In genomic region chr5:151691706-151692105, GRCh38 we compare ENCODE assay signal across 19 cellular contexts. TPM values are rescaled to one million over a fixed set of nuclear protein-coding genes. Genes with fewer than 3 reads are reported as not detected.
A peak's percentile ranks its signal among the peaks of the same experiment; 100 is the strongest.
DNase-seq lines count a peak whose midpoint lies in the region; ATAC-seq, FAIRE-seq and TF ChIP-seq lines count a peak whose summit lies in the region.
"Had no signal": no experiment of that assay in that cellular context is flagged by ENCODE, and none has a peak within 500 bp of the region (broad histone marks: within the 10 kb centered on the region; RNA-seq: fewer than 3 reads in every experiment).

No MANE protein-coding gene starts in this region.

- no peak overlapping the region for H2BK5ac ChIP-seq in IMR-90 (ENCODE audit: low read depth, low read length, poor library complexity, severe bottlenecking)

- H2BK120ac ChIP-seq in IMR-90 (ENCODE audit: low read depth, low read length): no peak overlapping the region

- H3K36me3 ChIP-seq in IMR-90 (ENCODE audit: control insufficient read depth, insufficient read depth, low read length) (no peaks in the 10 kb centered on the region), astrocyte (ENCODE audit: insufficient read depth, low read length) (no peaks in the 10 kb centered on the region)

- peak overlapping the region; percentile 57; the same call in 1 of the 2 replicates for H2BK20ac ChIP-seq in IMR-90 (ENCODE audit: low read depth, low read length)

- peak overlapping the region; percentile 1; the same call in 1 of the 2 replicates for H3K4ac ChIP-seq in IMR-90 (ENCODE audit: low read depth, low read length)

- POLR2A ChIA-PET in IMR-90 (lab: Charles Lee; ENCODE audit: unreplicated experiment): interaction anchor here (0.6 to 0.9 kb wide), 2 partner anchors 10 to 49 kb away, joined by 3 to 4 read pairs; no protein-coding TSS in a partner anchor

- WGBS in IMR-90 (ENCODE audit: extremely low coverage in 2 of 2, insufficient read length in 1 of 2), 2 experiments: no CpG with 5 or more reads among the region's 3 CpGs

- DNase-seq in IMR-90 (no peak), astrocyte (ENCODE audit: low read depth) (no peak), kidney tubule cell (ENCODE audit: low spot score) (peak; percentile 89), COLO668 (lab: John Stamatoyannopoulos, UW; ENCODE audit: unreplicated experiment) (no peak), anterior cingulate cortex (lab: John Stamatoyannopoulos, UW) (no peak), cerebellar nuclear complex (lab: John Stamatoyannopoulos, UW) (no peak)
- DNase-seq: AML-193, COR-L47, GOT3, MV-4-11, NCI-H1694 treated with DMSO at 0.1 percent for 48 hours, NCI-H524, NCI-H82, OCI-M1, SIG-M5 had no signal

- H3K27me3 ChIP-seq in IMR-90 (ENCODE audit: control insufficient read depth, insufficient read depth, low read length): no peaks in the 10 kb centered on the region
- H3K27me3 ChIP-seq in astrocyte (ENCODE audit: insufficient read depth, low read length): no peaks in the 10 kb centered on the region

- BruUV-seq in IMR-90 (replicated peaks; lab: Mats Ljungman, UMichigan): no TSS peak

- H3K9me3 ChIP-seq in IMR-90 (ENCODE audit: control insufficient read depth, insufficient read depth, low read length) (no peaks in the 10 kb centered on the region), astrocyte (ENCODE audit: insufficient read depth, low read depth, low read length) (no peaks in the 10 kb centered on the region)

- H3K79me1 ChIP-seq in IMR-90 (ENCODE audit: low read depth in 1 of 2, low read length in 2 of 2): peaks cover 8 to 33% of the 10 kb centered on the region in 2 experiments; a peak in 3 of 4 replicates

- TF ChIP-seq RAD21 in IMR-90 (IDR thresholded peaks at IDR 0.05; ENCODE audit: low read length): no peak

- H3K4me1 Mint-ChIP-seq in astrocyte (ENCODE audit: low read depth, unreplicated experiment): peaks cover 48% of the 10 kb centered on the region

- CTCF ChIA-PET in IMR-90 (lab: Yijun Ruan, JAX): no interaction called here

- H3K23ac ChIP-seq in IMR-90 (ENCODE audit: low read depth, low read length): peak overlapping the region; percentile 5; the same call in 1 of the 2 replicates

- no peak for FAIRE-seq in astrocyte (lab: Jason Lieb, UNC)

- TF ChIP-seq CTCF in IMR-90 (conservative IDR thresholded peaks at IDR 0.05; ENCODE audit: low read depth, low read length) (no peak), astrocyte (IDR thresholded peaks at IDR 0.05; ENCODE audit: insufficient read depth, low read depth, low read length) (no peak)

- no peak overlapping the region for H2AK9ac ChIP-seq in IMR-90 (replicated peaks; ENCODE audit: low read depth, low read length, poor library complexity)

- H3K27ac ChIP-seq in IMR-90 (ENCODE audit: insufficient read depth, low read length): no peak overlapping the region
- H3K27ac ChIP-seq in astrocyte (ENCODE audit: low read depth, low read length): no peak overlapping the region
- H3K27ac ChIP-seq: RWPE1 had no signal

- H3K36me3 Mint-ChIP-seq in astrocyte (ENCODE audit: low read depth, unreplicated experiment): peaks cover under 1% of the 10 kb centered on the region

- dilution Hi-C loops in IMR-90 (cut with HindIII; ENCODE audit: low sequenced_read_pairs, unreplicated experiment): no loop called here

- no peak overlapping the region for H4K8ac ChIP-seq in IMR-90 (ENCODE audit: low read depth in 2 of 2, low read length in 2 of 2)

- no peaks in the 10 kb centered on the region for H4K20me1 ChIP-seq in IMR-90 (ENCODE audit: insufficient read depth, low read length)
- H4K20me1 ChIP-seq in astrocyte (ENCODE audit: insufficient read depth, low read length): no peaks in the 10 kb centered on the region

- H3K56ac ChIP-seq in IMR-90 (ENCODE audit: extremely low read depth, insufficient read depth, low read length): no peak overlapping the region

- intact Hi-C loops in IMR-90 (cut with micrococcal nuclease): no loop called here

- H3K4me3 ChIP-seq in IMR-90 (ENCODE audit: insufficient read depth, low read depth, low read length): no peak overlapping the region
- no peak overlapping the region for H3K4me3 ChIP-seq in astrocyte (ENCODE audit: insufficient read depth, low read depth, low read length)
- H3K4me3 ChIP-seq: K562 had no signal

- no peak overlapping the region for H3K18ac ChIP-seq in IMR-90 (ENCODE audit: low read depth, low read length)

- H3K27ac Mint-ChIP-seq in astrocyte (ENCODE audit: unreplicated experiment): peak overlapping the region; percentile 16

- H3K14ac ChIP-seq in IMR-90 (replicated peaks; ENCODE audit: low read depth, low read length): 0 out of 2 replicates have a peak overlapping the region, but pooled peaks have one; percentile 17

- H3K4me2 ChIP-seq in IMR-90 (ENCODE audit: low read depth, low read length) (no peak overlapping the region), astrocyte (ENCODE audit: low read length) (no peak overlapping the region)

- H3K9ac ChIP-seq in IMR-90 (ENCODE audit: low read depth, low read length): no peak overlapping the region
- H3K9ac ChIP-seq in astrocyte (ENCODE audit: low read length): no peak overlapping the region

- H3K4me3 Mint-ChIP-seq in astrocyte (ENCODE audit: unreplicated experiment): no peak overlapping the region

- no peak overlapping the region for H2BK15ac ChIP-seq in IMR-90 (ENCODE audit: low read depth, low read length)

- no peaks in the 10 kb centered on the region for H3K9me3 Mint-ChIP-seq in astrocyte (ENCODE audit: unreplicated experiment)

- in situ Hi-C loops in IMR-90 (cut with MboI; ENCODE audit: low sequenced_read_pairs): no loop called here

- H2AK5ac ChIP-seq in IMR-90 (ENCODE audit: low read depth, low read length): peak overlapping the region; percentile 23; the same call in 1 of the 2 replicates

- H4K5ac ChIP-seq in IMR-90 (ENCODE audit: low read depth, low read length): no peak overlapping the region

- H3K79me2 ChIP-seq in astrocyte (ENCODE audit: insufficient read depth, low read length): peaks cover 9% of the 10 kb centered on the region

- no peaks in the 10 kb centered on the region for H3K27me3 Mint-ChIP-seq in astrocyte (ENCODE audit: low read depth, unreplicated experiment)

- ATAC-seq in IMR-90 (ENCODE audit: low read depth) (no peak), GM18873 (IDR thresholded peaks at IDR 0.05; ENCODE audit: low FRiP score, unreplicated experiment) (no peak)
- ATAC-seq: K562, SK-N-SH treated with all-trans-retinoic acid at 6 μM for 48 hours had no signal

- no peak overlapping the region for H2AFZ ChIP-seq in IMR-90 (replicated peaks; ENCODE audit: low read length, poor library complexity)
- H2AFZ ChIP-seq in astrocyte (ENCODE audit: low read depth, low read length): no peak overlapping the region

- H3K4me1 ChIP-seq in IMR-90 (ENCODE audit: control insufficient read depth, insufficient read depth, low read length) (peaks cover 23% of the 10 kb centered on the region), astrocyte (ENCODE audit: insufficient read depth, low read length) (peaks cover 37% of the 10 kb centered on the region)

- TF ChIP-seq POLR2A in IMR-90 (IDR thresholded peaks at IDR 0.05; ENCODE audit: low read depth, low read length): no peak

- peaks cover 17% of the 10 kb centered on the region for H3K9me1 ChIP-seq in IMR-90 (ENCODE audit: insufficient read depth, low read length)

- H4K91ac ChIP-seq in IMR-90 (ENCODE audit: insufficient read depth, low read depth, low read length): no peak overlapping the region

TF ChIP-seq in IMR-90, 13 proteins besides CTCF, POLR2A, EP300 and RAD21:
- TF ChIP-seq CEBPB (IDR thresholded peaks at IDR 0.05; ENCODE audit: low read depth, low read length) (no peak), MXI1 (IDR thresholded peaks at IDR 0.05; ENCODE audit: borderline replicate concordance, low read depth, low read length) (no peak), MAZ (IDR thresholded peaks at IDR 0.05; ENCODE audit: borderline replicate concordance, low read depth, low read length) (no peak), FOS (IDR thresholded peaks at IDR 0.05; ENCODE audit: low read depth, low read length) (no peak), RCOR1 (IDR thresholded peaks at IDR 0.05; ENCODE audit: insufficient replicate concordance, low read length) (no peak), BHLHE40 (IDR thresholded peaks at IDR 0.05; ENCODE audit: low read depth, low read length) (no peak), ELK1 (IDR thresholded peaks at IDR 0.05; ENCODE audit: borderline replicate concordance, low read depth, low read length) (no peak), SMC3 (IDR thresholded peaks at IDR 0.05; ENCODE audit: low read depth, low read length) (no peak), NFE2L2 (IDR thresholded peaks at IDR 0.05; ENCODE audit: low read depth, low read length) (no peak), USF2 (IDR thresholded peaks at IDR 0.05; ENCODE audit: low read depth, low read length) (no peak), CHD1 (IDR thresholded peaks at IDR 0.05; ENCODE audit: low read depth, low read length) (no peak), RFX5 (IDR thresholded peaks at IDR 0.05; ENCODE audit: low read depth, low read length) (no peak), MAFK (IDR thresholded peaks at IDR 0.05; ENCODE audit: low read depth, low read length) (no peak)

RNA-seq across cellular contexts. Expression of gene SPARC, which starts 5.0 kb away (rescaled TPM):
- total RNA-seq in IMR-90 (2012; rRNA removed) (1,186 and 1,450 TPM in 2 replicates), astrocyte (15,667 and 20,724 TPM in 2 replicates)
- polyA plus RNA-seq in IMR-90 (2012; rRNA removed): 4,692 and 5,281 TPM in 2 replicates
- 1,755 and 1,772 TPM in 2 replicates for polyA plus RNA-seq in IMR-90 (2012; cell fraction: cytosol; rRNA removed)
- 949 and 1,641 TPM in 2 replicates for polyA plus RNA-seq in IMR-90 (2012; cell fraction: nucleus; rRNA removed; ENCODE audit: low replicate concordance)

Comparison
In these comparisons a context has a peak if more than half of its experiments do, and no peak if none do; other contexts are left out.
1. RNA of gene SPARC, which starts 5.0 kb away (total RNA-seq): 15,667 to 20,724 TPM in astrocyte; 1,186 to 1,450 TPM in IMR-90; every median in the first group is over 10 times any median in the second.